ENCODE assay signal across 14 cellular contexts in the genomic region with DNA sequence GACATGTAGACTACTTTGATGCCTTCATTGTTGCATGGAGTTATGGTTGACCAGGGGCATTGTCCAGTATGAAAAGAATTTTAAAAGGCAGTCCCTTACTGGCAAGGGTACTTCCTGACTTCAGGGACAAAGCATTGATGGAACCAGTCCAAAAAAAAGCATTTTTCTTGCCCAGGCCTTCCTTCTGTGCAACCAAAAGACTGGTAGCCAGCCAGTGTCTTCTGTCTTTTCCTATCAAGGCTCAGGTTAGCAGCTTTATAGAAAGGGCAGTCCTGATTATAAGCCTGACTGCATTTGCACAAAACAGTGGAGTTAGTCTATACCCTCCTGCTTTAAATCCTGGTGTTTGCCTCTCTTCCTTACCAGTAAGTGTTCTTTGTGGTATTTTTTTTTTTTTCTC. TPM values are rescaled to one million over a fixed set of nuclear protein-coding genes. Genes with fewer than 3 reads are reported as not detected.
DNase-seq lines count a peak whose midpoint lies in the region; ATAC-seq and TF ChIP-seq lines count a peak whose summit lies in the region.
"Had no signal": no experiment of that assay in that cellular context is flagged by ENCODE, and none has a peak within 500 bp of the region (broad histone marks: within the 10 kb centered on the region; RNA-seq: fewer than 3 reads in every experiment).

No MANE protein-coding gene starts in this region.

- ATAC-seq in sciatic nerve: no peak
- ATAC-seq in HG02840 (IDR thresholded peaks at IDR 0.05; ENCODE audit: low FRiP score, unreplicated experiment): no peak

- peaks cover 66% of the 10 kb centered on the region for H3K4me1 Mint-ChIP-seq in brain

- CTCF ChIA-PET in HEK293 (lab: Yijun Ruan, JAX): interaction anchor here (0.7 to 1.3 kb wide), 5 partner anchors 11 to 100 kb away, joined by 3 to 11 read pairs (median 5); no protein-coding TSS in a partner anchor

- H3K9me3 ChIP-seq in HEK293 (ENCODE audit: control insufficient read depth, insufficient read depth, low read depth, low read length) (no peaks in the 10 kb centered on the region), HAP-1 (no peaks in the 10 kb centered on the region)

- no peaks in the 10 kb centered on the region for H3K27me3 Mint-ChIP-seq in brain
- H3K27me3 Mint-ChIP-seq: activated CD4-positive, alpha-beta T cell treated with anti-CD3 and anti-CD28 coated beads for 36 hours had no signal

- H3K4me1 ChIP-seq in HEK293 (ENCODE audit: control insufficient read depth, insufficient read depth, low read length) (peaks cover 9% of the 10 kb centered on the region), HAP-1 (peaks cover 2% of the 10 kb centered on the region; the same call in 1 of the 2 replicates)

- POLR2A ChIA-PET in HEK293 (lab: Yijun Ruan, JAX): no interaction called here

- H3K9me3 Mint-ChIP-seq in brain: peaks cover 2 to 8% (median 3%) of the 10 kb centered on the region in 5 experiments

- DNase-seq in AG20443 (ENCODE audit: low spot score) (peak; percentile 14), myocyte (ENCODE audit: low read depth) (peak; percentile 17), HAP-1 (ENCODE audit: low spot score in 2 of 2) (no peak), sciatic nerve (ENCODE audit: low spot score) (no peak), NCI-H1417 (lab: John Stamatoyannopoulos, UW) (no peak)
- DNase-seq: kidney; NCI-H774; stimulated activated CD4-positive, alpha-beta T cell treated with anti-CD3 and anti-CD28 coated beads, Interleukin-2, amount 100 ng/mL, for 24 hours; stimulated activated naive CD4-positive, alpha-beta T cell treated with Interleukin-2 at 50 U/mL for 16 hours had no signal

- H3K27ac ChIP-seq in HEK293 (ENCODE audit: extremely low read depth, low read depth, low read length): no peak overlapping the region
- H3K27ac ChIP-seq: C4-2B had no signal

- H3K4me3 Mint-ChIP-seq in brain: peak overlapping the region in 1 of 5 experiments; percentile 46
- H3K4me3 Mint-ChIP-seq: activated CD4-positive, alpha-beta T cell treated with anti-CD3 and anti-CD28 coated beads for 36 hours had no signal

- in situ Hi-C loops in HAP-1 (cut with MboI; ENCODE audit: low sequenced_read_pairs): no loop called here

- no peaks in the 10 kb centered on the region for H3K36me3 ChIP-seq in HEK293 (ENCODE audit: control insufficient read depth in 2 of 2, insufficient read depth in 1 of 2, low read length in 2 of 2)
- peaks cover 4% of the 10 kb centered on the region for H3K36me3 ChIP-seq in HAP-1 (replicated peaks)

- intact Hi-C loops in sciatic nerve (cut with DNase I): no loop called here

- H3K4me3 ChIP-seq in HEK293 (ENCODE audit: low read depth, low read length) (no peak overlapping the region), HAP-1 (no peak overlapping the region)

- no peak for TF ChIP-seq CTCF in HEK293 (tag by site-specific recombination; IDR thresholded peaks at IDR 0.05)
- TF ChIP-seq CTCF in brain (conservative IDR thresholded peaks at IDR 0.05): no peak

- no peaks in the 10 kb centered on the region for H3K27me3 ChIP-seq in HAP-1 (ENCODE audit: low read depth)

- peak overlapping the region; percentile 7 to 90 (median 65) for H3K27ac Mint-ChIP-seq in brain
- H3K27ac Mint-ChIP-seq: activated CD4-positive, alpha-beta T cell treated with anti-CD3 and anti-CD28 coated beads for 36 hours had no signal

- peaks cover 58% of the 10 kb centered on the region for H3K36me3 Mint-ChIP-seq in brain

TF ChIP-seq in HEK293, 187 proteins besides CTCF, POLR2A, EP300 and RAD21:
- TF ChIP-seq BCL6B (tag by site-specific recombination; IDR thresholded peaks at IDR 0.05) (no peak), ZBTB48 (tag by site-specific recombination; IDR thresholded peaks at IDR 0.05) (peak; percentile 20; the same call in 1 of the 2 replicates)

RNA-seq across cellular contexts. Expression of gene SCAF8, which starts 33.8 kb away (rescaled TPM):
- polyA plus RNA-seq in brain (ENCODE audit: insufficient read depth, low read depth, low replicate concordance): 22.4 TPM
- total RNA-seq in myocyte (29.2 and 35.7 TPM in 2 replicates), sciatic nerve (63.4 TPM)
- polyA plus RNA-seq in myocyte (2012): 11.7 TPM

Comparison
In these comparisons a context has a peak if more than half of its experiments do, and no peak if none do; other contexts are left out.
1. DNase-seq: peak in AG20443 (single experiment) and myocyte (single experiment); none in HAP-1 (0 of 2), sciatic nerve (single experiment) and NCI-H1417 (0 of 3).